1 cellular context compared by ENCODE assay signal in genomic region chr14:52730708-52731111, GRCh38.
TF ChIP-seq lines count a peak whose summit lies in the region.

No MANE protein-coding gene starts in this region.

TF ChIP-seq in GM12878, 131 proteins besides CTCF, POLR2A, EP300 and RAD21:
- TF ChIP-seq USF2 (IDR thresholded peaks at IDR 0.05; ENCODE audit: borderline replicate concordance, low read depth, low read length) (no peak), SREBF1 (IDR thresholded peaks at IDR 0.05; ENCODE audit: low read length) (no peak), IKZF1 (conservative IDR thresholded peaks at IDR 0.05) (0 out of 2 replicates have a peak, but pooled peaks have one; percentile 10), IRF5 (IDR thresholded peaks at IDR 0.05; ENCODE audit: borderline replicate concordance) (no peak), ZNF24 (IDR thresholded peaks at IDR 0.05) (no peak), IKZF2 (IDR thresholded peaks at IDR 0.05) (0 out of 4 replicates have a peak, but pooled peaks of 1 of the 2 experiments have one; percentile 25), CHD4 (IDR thresholded peaks at IDR 0.05) (no peak), E2F4 (IDR thresholded peaks at IDR 0.05; ENCODE audit: low read depth, low read length) (no peak), SUPT20H (IDR thresholded peaks at IDR 0.05; ENCODE audit: borderline replicate concordance, control insufficient read depth, low read depth, low read length) (no peak), NR2C1 (IDR thresholded peaks at IDR 0.05) (no peak), ZZZ3 (IDR thresholded peaks at IDR 0.05; ENCODE audit: control insufficient read depth, insufficient read length, low read depth) (no peak), KDM1A (IDR thresholded peaks at IDR 0.05; ENCODE audit: borderline replicate concordance) (no peak)
